9 cellular contexts compared by ENCODE assay signal in the genomic region with DNA sequence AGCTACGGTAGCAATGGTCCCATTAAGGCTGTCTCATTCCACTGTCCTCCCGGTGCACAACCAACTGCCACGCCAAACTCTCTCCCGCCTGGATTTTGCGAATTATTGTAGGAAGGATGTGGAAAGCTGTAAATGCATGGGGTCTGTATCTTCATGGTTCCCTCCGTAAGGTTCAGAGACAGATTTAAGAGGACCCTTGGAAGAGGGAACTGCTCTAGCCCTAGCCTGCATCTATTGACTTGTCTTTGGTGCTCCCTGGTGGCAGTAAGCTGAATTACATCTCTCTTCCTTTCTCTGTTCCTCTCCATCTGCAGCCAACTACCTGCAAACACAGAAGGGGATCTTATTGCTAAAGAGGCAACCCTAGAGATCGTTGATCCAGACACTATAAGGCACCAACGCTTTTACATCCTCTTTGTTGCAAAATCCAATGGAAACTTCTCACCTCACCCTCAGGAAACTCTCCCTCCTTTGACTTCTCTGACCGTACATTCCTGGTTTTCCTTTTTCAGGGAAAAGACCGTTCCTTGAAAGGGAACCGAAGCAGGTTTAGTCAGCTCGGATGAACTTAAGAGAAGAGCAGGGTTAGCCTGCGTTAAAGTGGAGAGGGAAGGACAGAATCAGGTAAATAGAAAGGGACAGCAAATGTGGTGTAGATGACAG. TPM values are rescaled to one million over a fixed set of nuclear protein-coding genes. Genes with fewer than 3 reads are reported as not detected.
A peak's percentile ranks its signal among the peaks of the same experiment; 100 is the strongest.
DNase-seq lines count a peak whose midpoint lies in the region; FAIRE-seq and TF ChIP-seq lines count a peak whose summit lies in the region.
"Had no signal": no experiment of that assay in that cellular context is flagged by ENCODE, and none has a peak within 500 bp of the region (broad histone marks: within the 10 kb centered on the region; RNA-seq: fewer than 3 reads in every experiment).

No MANE protein-coding gene starts in this region.

- no peaks in the 10 kb centered on the region for H3K79me2 ChIP-seq in OCI-LY3 (ENCODE audit: low read length)
- no peaks in the 10 kb centered on the region for H3K79me2 ChIP-seq in neural cell (replicated peaks; ENCODE audit: insufficient read depth, low read length)

- H3F3A ChIP-seq in neural cell (ENCODE audit: insufficient read depth, low read length, poor library complexity, severe bottlenecking), result no peaks in the 10 kb centered on the region

- DNase-seq in CD1c-positive myeloid dendritic cell (ENCODE audit: extremely low spot score), result peak; percentile 72
- peak; percentile 42 for DNase-seq in GM19239 (ENCODE audit: insufficient read length, low spot score)
- DNase-seq in HPDE6-E6E7 (ENCODE audit: extremely low spot score), result peak; percentile 36
- peak; percentile 50 for DNase-seq in activated T-cell treated with anti-CD3 and anti-CD28 coated beads, Interleukin-2, amount 50 U/mL, for 1 hour
- peak; percentile 31 for DNase-seq in fibroblast of gingiva (ENCODE audit: low read depth)
- DNase-seq in urothelium cell line (ENCODE audit: low spot score), result peak; percentile 76

- H3K4me1 ChIP-seq in OCI-LY3 (ENCODE audit: low read length), result no peaks in the 10 kb centered on the region

- H3K4me3 ChIP-seq in OCI-LY3 (ENCODE audit: low read length) (no peak overlapping the region), neural cell (ENCODE audit: low read length) (no peak overlapping the region)

- H3K9ac ChIP-seq in OCI-LY3 (ENCODE audit: low read length) (no peak overlapping the region), neural cell (ENCODE audit: low read length) (no peak overlapping the region)

- peak; percentile 90 for FAIRE-seq in GM19239 (lab: Jason Lieb, UNC)
- peak; percentile 83 for FAIRE-seq in urothelium cell line (lab: Jason Lieb, UNC)
- FAIRE-seq: TTC549 had no signal

- H3K27me3 ChIP-seq in OCI-LY3 (ENCODE audit: low read depth, low read length), result peaks cover 8% of the 10 kb centered on the region; the same call in 1 of the 2 replicates
- H3K27me3 ChIP-seq in neural cell (ENCODE audit: insufficient read depth, low read depth, low read length), result no peaks in the 10 kb centered on the region

- H2AFZ ChIP-seq in OCI-LY3 (ENCODE audit: low read depth, low read length) (no peak overlapping the region), neural cell (ENCODE audit: low read depth, low read length) (peak overlapping the region; percentile 23)

- H3K9me3 ChIP-seq in OCI-LY3 (ENCODE audit: insufficient read depth, low read length) (no peaks in the 10 kb centered on the region), neural cell (ENCODE audit: low read length) (no peaks in the 10 kb centered on the region)

- no peaks in the 10 kb centered on the region for H4K20me1 ChIP-seq in OCI-LY3 (ENCODE audit: insufficient read depth, low read length)
- H4K20me1 ChIP-seq in neural cell (ENCODE audit: insufficient read depth), result no peaks in the 10 kb centered on the region

- H3K4me2 ChIP-seq in OCI-LY3 (ENCODE audit: low read length), result no peak overlapping the region
- no peak overlapping the region for H3K4me2 ChIP-seq in neural cell (ENCODE audit: low read length)

- TF ChIP-seq CTCF in OCI-LY3 (IDR thresholded peaks at IDR 0.05; ENCODE audit: low read depth, low read length) (peak; percentile 67), neural cell (IDR thresholded peaks at IDR 0.05; ENCODE audit: poor library complexity, severe bottlenecking) (peak; percentile 96)

- H3K36me3 ChIP-seq in OCI-LY3 (replicated peaks; ENCODE audit: low read depth, low read length), result no peaks in the 10 kb centered on the region
- no peaks in the 10 kb centered on the region for H3K36me3 ChIP-seq in neural cell (ENCODE audit: insufficient read depth, low read length)

- peak; percentile 98 for TF ChIP-seq RAD21 in neural cell (conservative IDR thresholded peaks at IDR 0.05)

- H3K27ac ChIP-seq in OCI-LY3 (ENCODE audit: low read length), result no peak overlapping the region
- no peak overlapping the region for H3K27ac ChIP-seq in neural cell (ENCODE audit: low read length)

- no peaks in the 10 kb centered on the region for H3K9me2 ChIP-seq in neural cell (ENCODE audit: insufficient read depth, low read length)

- TF ChIP-seq EP300 in neural cell (conservative IDR thresholded peaks at IDR 0.05; ENCODE audit: poor library complexity, severe bottlenecking), result no peak

TF ChIP-seq in neural cell, 6 proteins besides CTCF, POLR2A, EP300 and RAD21:
- TF ChIP-seq MXI1 (conservative IDR thresholded peaks at IDR 0.05; ENCODE audit: poor library complexity, severe bottlenecking), result no peak
- TF ChIP-seq SMC3 (conservative IDR thresholded peaks at IDR 0.05; ENCODE audit: poor library complexity), result peak; percentile 97
- TF ChIP-seq TAF1 (IDR thresholded peaks at IDR 0.05; ENCODE audit: low read depth), result no peak
- no peak for TF ChIP-seq EZH2 (IDR thresholded peaks at IDR 0.05; ENCODE audit: borderline replicate concordance, insufficient read depth, low read length, poor library complexity, severe bottlenecking)
- TF ChIP-seq, protein P1, sequence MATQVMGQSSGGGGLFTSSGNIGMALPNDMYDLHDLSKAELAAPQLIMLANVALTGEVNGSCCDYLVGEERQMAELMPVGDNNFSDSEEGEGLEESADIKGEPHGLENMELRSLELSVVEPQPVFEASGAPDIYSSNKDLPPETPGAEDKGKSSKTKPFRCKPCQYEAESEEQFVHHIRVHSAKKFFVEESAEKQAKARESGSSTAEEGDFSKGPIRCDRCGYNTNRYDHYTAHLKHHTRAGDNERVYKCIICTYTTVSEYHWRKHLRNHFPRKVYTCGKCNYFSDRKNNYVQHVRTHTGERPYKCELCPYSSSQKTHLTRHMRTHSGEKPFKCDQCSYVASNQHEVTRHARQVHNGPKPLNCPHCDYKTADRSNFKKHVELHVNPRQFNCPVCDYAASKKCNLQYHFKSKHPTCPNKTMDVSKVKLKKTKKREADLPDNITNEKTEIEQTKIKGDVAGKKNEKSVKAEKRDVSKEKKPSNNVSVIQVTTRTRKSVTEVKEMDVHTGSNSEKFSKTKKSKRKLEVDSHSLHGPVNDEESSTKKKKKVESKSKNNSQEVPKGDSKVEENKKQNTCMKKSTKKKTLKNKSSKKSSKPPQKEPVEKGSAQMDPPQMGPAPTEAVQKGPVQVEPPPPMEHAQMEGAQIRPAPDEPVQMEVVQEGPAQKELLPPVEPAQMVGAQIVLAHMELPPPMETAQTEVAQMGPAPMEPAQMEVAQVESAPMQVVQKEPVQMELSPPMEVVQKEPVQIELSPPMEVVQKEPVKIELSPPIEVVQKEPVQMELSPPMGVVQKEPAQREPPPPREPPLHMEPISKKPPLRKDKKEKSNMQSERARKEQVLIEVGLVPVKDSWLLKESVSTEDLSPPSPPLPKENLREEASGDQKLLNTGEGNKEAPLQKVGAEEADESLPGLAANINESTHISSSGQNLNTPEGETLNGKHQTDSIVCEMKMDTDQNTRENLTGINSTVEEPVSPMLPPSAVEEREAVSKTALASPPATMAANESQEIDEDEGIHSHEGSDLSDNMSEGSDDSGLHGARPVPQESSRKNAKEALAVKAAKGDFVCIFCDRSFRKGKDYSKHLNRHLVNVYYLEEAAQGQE (IDR thresholded peaks at IDR 0.05; ENCODE audit: borderline replicate concordance), result no peak
- TF ChIP-seq POLR2AphosphoS5 (IDR thresholded peaks at IDR 0.05), result no peak

RNA-seq across cellular contexts. Expression of a gene that starts 11.9 kb away (rescaled TPM):
- polyA plus RNA-seq in neural cell, result 2.3 TPM in 1 of 2 replicates, not detected in the other
- polyA minus RNA-seq in neural cell, result not detected in 2 replicates
